11 cellular contexts compared by ENCODE assay signal in genomic region chr12:57852620-57853509, GRCh38. TPM values are rescaled to one million over a fixed set of nuclear protein-coding genes. Genes with fewer than 3 reads are reported as not detected.
DNase-seq lines count a peak whose midpoint lies in the region; ATAC-seq and TF ChIP-seq lines count a peak whose summit lies in the region.
"Had no signal": no experiment of that assay in that cellular context is flagged by ENCODE, and none has a peak within 500 bp of the region (broad histone marks: within the 10 kb centered on the region; RNA-seq: fewer than 3 reads in every experiment).

No MANE protein-coding gene starts in this region.

- peaks cover 0 to 24% (median 0%) of the 10 kb centered on the region in 11 experiments; a peak in 8 of 22 replicates for H4K20me1 ChIP-seq in BLaER1 treated with 17β-estradiol and CSF1 and Interleukin-3, amounts not matched to agents 10 nM and 100 nM
- H4K20me1 ChIP-seq in osteoblast (ENCODE audit: insufficient read depth, low read length), result no peaks in the 10 kb centered on the region

- ATAC-seq in left cardiac atrium, result peak; percentile 79 to 91
- no peak for ATAC-seq in HG03520 (IDR thresholded peaks at IDR 0.05; ENCODE audit: unreplicated experiment)

- no peak for TF ChIP-seq CTCF in osteoblast (IDR thresholded peaks at IDR 0.05; ENCODE audit: extremely low read depth, low read depth, low read length)

- peak overlapping the region in 6 of 10 experiments; percentile 19 to 58 (median 42); a peak in 12 of 20 replicates for H3K4me3 ChIP-seq in BLaER1 treated with 17β-estradiol and CSF1 and Interleukin-3, amounts not matched to agents 10 nM and 100 nM
- peak overlapping the region; percentile 72 for H3K4me3 ChIP-seq in osteoblast (ENCODE audit: insufficient read depth, low read length)

- H3K4me1 ChIP-seq in BLaER1 treated with 17β-estradiol and CSF1 and Interleukin-3, amounts not matched to agents 10 nM and 100 nM, result peaks cover 25 to 66% (median 34%) of the 10 kb centered on the region in 10 experiments
- peaks cover 10% of the 10 kb centered on the region for H3K4me1 ChIP-seq in osteoblast (ENCODE audit: insufficient read depth, low read length)

- peak overlapping the region; percentile 87 for H2AFZ ChIP-seq in osteoblast (ENCODE audit: low read length)

- H3K27ac ChIP-seq in BLaER1 treated with 17β-estradiol and CSF1 and Interleukin-3, amounts not matched to agents 10 nM and 100 nM, result no peak overlapping the region
- H3K27ac ChIP-seq in osteoblast (ENCODE audit: low read depth, low read length), result no peak overlapping the region

- no peaks in the 10 kb centered on the region for H3K36me3 Mint-ChIP-seq in activated naive CD8-positive, alpha-beta T cell treated with anti-CD3 and anti-CD28 coated beads for 36 hours

- intact Hi-C loops in left cardiac atrium (cut with DNase I), result no loop called here

- peak overlapping the region; percentile 38 to 91 (median 55); a peak in 21 of 22 replicates for H3K4me2 ChIP-seq in BLaER1 treated with 17β-estradiol and CSF1 and Interleukin-3, amounts not matched to agents 10 nM and 100 nM
- H3K4me2 ChIP-seq in osteoblast (ENCODE audit: insufficient read depth, low read length), result peak overlapping the region; percentile 81

- H3K9ac ChIP-seq in BLaER1 treated with 17β-estradiol and CSF1 and Interleukin-3, amounts not matched to agents 10 nM and 100 nM, result peak overlapping the region in 2 of 11 experiments; percentile 32 to 44; a peak in 3 of 22 replicates

- H3K36me3 ChIP-seq in BLaER1 treated with 17β-estradiol and CSF1 and Interleukin-3, amounts not matched to agents 10 nM and 100 nM, result no peaks in the 10 kb centered on the region
- no peaks in the 10 kb centered on the region for H3K36me3 ChIP-seq in osteoblast (ENCODE audit: insufficient read depth, low read length)

- peaks cover 28% of the 10 kb centered on the region for H3K4me1 Mint-ChIP-seq in activated naive CD8-positive, alpha-beta T cell treated with anti-CD3 and anti-CD28 coated beads for 36 hours

- H3K4me3 Mint-ChIP-seq in activated naive CD8-positive, alpha-beta T cell treated with anti-CD3 and anti-CD28 coated beads for 36 hours, result peak overlapping the region; percentile 51
- H3K4me3 Mint-ChIP-seq: CD8-positive, alpha-beta memory T cell had no signal

- H3K27me3 Mint-ChIP-seq in activated naive CD8-positive, alpha-beta T cell treated with anti-CD3 and anti-CD28 coated beads for 36 hours, result peaks cover 20% of the 10 kb centered on the region

- H3K79me2 ChIP-seq in osteoblast (ENCODE audit: insufficient read depth, low read length), result no peaks in the 10 kb centered on the region

- H3K9me3 ChIP-seq in BLaER1 treated with 17β-estradiol and CSF1 and Interleukin-3, amounts not matched to agents 10 nM and 100 nM (replicated peaks in 1 of 11), result peaks cover 0 to 7% (median 5%) of the 10 kb centered on the region in 11 experiments; a peak in 9 of 22 replicates
- no peaks in the 10 kb centered on the region for H3K9me3 ChIP-seq in osteoblast (ENCODE audit: low read depth, low read length)

- no peak overlapping the region for H3K27ac Mint-ChIP-seq in activated naive CD8-positive, alpha-beta T cell treated with anti-CD3 and anti-CD28 coated beads for 36 hours
- H3K27ac Mint-ChIP-seq: CD8-positive, alpha-beta memory T cell had no signal

- peaks cover 1% of the 10 kb centered on the region for H3K9me3 Mint-ChIP-seq in activated naive CD8-positive, alpha-beta T cell treated with anti-CD3 and anti-CD28 coated beads for 36 hours
- H3K9me3 Mint-ChIP-seq: CD8-positive, alpha-beta memory T cell had no signal

- H3K27me3 ChIP-seq in BLaER1 treated with 17β-estradiol and CSF1 and Interleukin-3, amounts not matched to agents 10 nM and 100 nM, result peaks cover 47 to 77% (median 68%) of the 10 kb centered on the region in 11 experiments
- H3K27me3 ChIP-seq in osteoblast (ENCODE audit: insufficient read depth, low read length), result no peaks in the 10 kb centered on the region

- no peak for DNase-seq in activated naive CD8-positive, alpha-beta T cell treated with anti-CD3 and anti-CD28 coated beads for 36 hours
- DNase-seq in left cardiac atrium, result peak; percentile 58
- peak; percentile 76 for DNase-seq in osteoblast (ENCODE audit: insufficient read length, low spot score, missing footprints)
- no peak for DNase-seq in NCI-H2196 treated with DMSO at 0.1 percent for 48 hours (lab: John Stamatoyannopoulos, UW; ENCODE audit: unreplicated experiment)
- DNase-seq in AG08395 (ENCODE audit: low spot score), result no peak
- DNase-seq in NK-92 treated with Interleukin-12 subunit alpha and Interleukin-12 subunit beta, amount 100 ng/mL, for 24 hours (lab: John Stamatoyannopoulos, UW), result no peak
- DNase-seq: activated CD8-positive, alpha-beta memory T cell treated with anti-CD3 and anti-CD28 coated beads, Interleukin-2, amount 50 U/mL, for 48 hours; NCI-H2081 had no signal

RNA-seq across cellular contexts. Expression of gene CTDSP2, which starts 6.3 kb away (rescaled TPM):
- total RNA-seq in activated naive CD8-positive, alpha-beta T cell treated with anti-CD3 and anti-CD28 coated beads for 36 hours, result 10 to 100 TPM; 91.4 to 94.3 TPM
- total RNA-seq in left cardiac atrium, result 10 to 100 TPM; 90.6 to 97.1 TPM
- 105 and 116 TPM in 2 replicates for total RNA-seq in osteoblast

RNA-seq across cellular contexts. Expression of gene AVIL, which starts 34.3 kb away (rescaled TPM):
- 1 to 10 TPM; 1.2 to 1.8 TPM for total RNA-seq in activated naive CD8-positive, alpha-beta T cell treated with anti-CD3 and anti-CD28 coated beads for 36 hours
- total RNA-seq in left cardiac atrium (1 to 10 TPM; 2.7 to 2.8 TPM), osteoblast (5.4 and 7.1 TPM in 2 replicates)

Comparison
In these comparisons a context has a peak if more than half of its experiments do, and no peak if none do; other contexts are left out.
1. DNase-seq: peak in left cardiac atrium (single experiment) and osteoblast (single experiment); none in activated naive CD8-positive, alpha-beta T cell treated with anti-CD3 and anti-CD28 coated beads for 36 hours (single experiment), NCI-H2196 treated with DMSO at 0.1 percent for 48 hours (single experiment), AG08395 (single experiment) and NK-92 treated with Interleukin-12 subunit alpha and Interleukin-12 subunit beta, amount 100 ng/mL, for 24 hours (single experiment).